ENCODE assay signal across 1 cellular context in the genomic region with DNA sequence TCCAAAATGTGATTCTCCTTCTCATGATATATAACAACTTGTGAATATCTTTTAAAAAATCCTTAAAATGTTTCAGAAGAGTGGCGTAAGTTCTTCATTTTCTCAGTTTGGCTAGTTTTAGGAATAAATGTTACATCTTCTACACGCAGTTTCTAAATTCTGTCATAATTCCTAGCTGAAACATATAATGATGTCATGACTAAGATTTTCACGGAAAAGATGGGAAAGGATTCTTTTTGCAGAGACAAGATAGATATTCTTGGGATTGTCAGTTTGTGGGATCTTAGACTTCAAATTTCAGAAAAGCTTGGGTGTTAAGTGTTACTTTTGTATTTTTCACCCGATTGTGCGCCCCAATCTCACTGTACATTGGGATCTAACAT.
A peak's percentile ranks its signal among the peaks of the same experiment; 100 is the strongest.
TF ChIP-seq lines count a peak whose summit lies in the region.

No MANE protein-coding gene starts in this region.

TF ChIP-seq in K562, 482 proteins besides CTCF, POLR2A, EP300 and RAD21:
- TF ChIP-seq MXD1 (CRISPR knock-in tag; IDR thresholded peaks at IDR 0.05; ENCODE audit: borderline replicate concordance, poor library complexity, severe bottlenecking), result no peak
- TF ChIP-seq ATF3 (IDR thresholded peaks at IDR 0.05), result peak; percentile 66
- no peak for TF ChIP-seq ATF3 (CRISPR knock-in tag; conservative IDR thresholded peaks at IDR 0.05)
- no peak for TF ChIP-seq POLR2H (tag; IDR thresholded peaks at IDR 0.05; ENCODE audit: low read depth)
- no peak for TF ChIP-seq ARID4B (CRISPR knock-in tag; IDR thresholded peaks at IDR 0.05)
- TF ChIP-seq PKNOX1 (IDR thresholded peaks at IDR 0.05), result no peak
- no peak for TF ChIP-seq BCOR (IDR thresholded peaks at IDR 0.05)
- no peak for TF ChIP-seq HES1 (IDR thresholded peaks at IDR 0.05; ENCODE audit: low read depth)
- TF ChIP-seq, protein P1, sequence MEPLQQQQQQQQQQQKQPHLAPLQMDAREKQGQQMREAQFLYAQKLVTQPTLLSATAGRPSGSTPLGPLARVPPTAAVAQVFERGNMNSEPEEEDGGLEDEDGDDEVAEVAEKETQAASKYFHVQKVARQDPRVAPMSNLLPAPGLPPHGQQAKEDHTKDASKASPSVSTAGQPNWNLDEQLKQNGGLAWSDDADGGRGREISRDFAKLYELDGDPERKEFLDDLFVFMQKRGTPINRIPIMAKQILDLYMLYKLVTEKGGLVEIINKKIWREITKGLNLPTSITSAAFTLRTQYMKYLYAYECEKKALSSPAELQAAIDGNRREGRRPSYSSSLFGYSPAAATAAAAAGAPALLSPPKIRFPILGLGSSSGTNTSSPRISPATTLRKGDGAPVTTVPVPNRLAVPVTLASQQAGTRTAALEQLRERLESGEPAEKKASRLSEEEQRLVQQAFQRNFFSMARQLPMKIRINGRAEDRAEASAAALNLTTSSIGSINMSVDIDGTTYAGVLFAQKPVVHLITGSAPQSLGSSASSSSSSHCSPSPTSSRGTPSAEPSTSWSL (CRISPR knock-in tag; IDR thresholded peaks at IDR 0.05; ENCODE audit: borderline replicate concordance), result no peak
- TF ChIP-seq ZNF444 (CRISPR knock-in tag; IDR thresholded peaks at IDR 0.05), result 0 out of 2 replicates have a peak, but pooled peaks have one; percentile 6
- no peak for TF ChIP-seq ETV5 (CRISPR knock-in tag; IDR thresholded peaks at IDR 0.05; ENCODE audit: low read depth)
- no peak for TF ChIP-seq DPF2 (IDR thresholded peaks at IDR 0.05)
- no peak for TF ChIP-seq NCOR1 (IDR thresholded peaks at IDR 0.05)
- no peak for TF ChIP-seq POLR2AphosphoS2 (IDR thresholded peaks at IDR 0.05; ENCODE audit: low read length)
- TF ChIP-seq CTBP1 (IDR thresholded peaks at IDR 0.05; ENCODE audit: borderline replicate concordance), result no peak
